Comparison of ENCODE assay signal across 10 cellular contexts in the genomic region with DNA sequence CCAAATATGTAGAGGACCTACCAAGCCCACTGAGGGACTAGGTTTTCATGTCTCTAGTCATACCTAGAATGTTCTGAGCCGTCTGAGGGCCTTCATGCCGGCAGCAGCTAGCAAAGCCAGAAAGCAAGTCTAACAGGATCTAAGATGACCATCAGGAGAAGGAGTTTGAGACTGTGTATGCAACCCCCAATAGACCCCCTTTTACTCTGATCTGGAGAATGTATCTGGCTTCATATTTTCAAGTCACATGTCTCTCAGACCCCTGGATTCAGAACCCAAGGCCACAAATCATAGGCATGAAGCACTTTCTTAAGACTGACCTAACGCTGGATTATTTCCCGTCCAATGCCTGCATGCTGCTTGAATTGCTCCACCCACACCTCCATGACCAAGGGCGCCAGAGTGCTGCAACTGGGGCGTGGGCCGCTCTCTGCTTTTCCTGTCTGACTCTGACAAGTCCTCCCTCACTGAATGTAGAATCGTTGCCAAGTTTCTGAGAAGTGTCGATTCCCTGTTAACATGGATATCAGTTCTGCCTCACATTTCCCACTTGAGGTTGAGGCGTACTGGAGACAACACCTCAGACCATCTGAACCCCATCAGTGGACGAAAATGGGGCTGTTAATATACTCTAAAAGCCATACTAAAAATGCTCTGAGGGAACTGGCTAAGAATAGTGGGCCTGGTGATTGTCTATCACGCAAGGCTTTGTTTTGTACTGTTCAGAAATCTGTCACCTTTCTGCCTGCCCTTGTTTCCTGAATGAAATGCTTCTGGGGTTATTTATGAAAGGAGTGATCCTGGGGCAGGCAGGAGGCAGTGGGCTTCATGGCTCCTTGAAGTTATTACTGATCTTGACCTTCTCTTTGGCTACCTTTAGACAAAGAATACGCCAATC. TPM values are rescaled to one million over a fixed set of nuclear protein-coding genes. Genes with fewer than 3 reads are reported as not detected.
DNase-seq lines count a peak whose midpoint lies in the region; ATAC-seq and TF ChIP-seq lines count a peak whose summit lies in the region.
"Had no signal": no experiment of that assay in that cellular context is flagged by ENCODE, and none has a peak within 500 bp of the region (broad histone marks: within the 10 kb centered on the region; RNA-seq: fewer than 3 reads in every experiment).

No MANE protein-coding gene starts in this region.

- POLR2A ChIA-PET in CD8-positive, alpha-beta T cell (lab: Charles Lee) = no interaction called here

- peaks cover 44% of the 10 kb centered on the region for H3K36me3 Mint-ChIP-seq in CD8-positive, alpha-beta T cell

- peaks cover 7% of the 10 kb centered on the region for H3K36me3 ChIP-seq in CD8-positive, alpha-beta T cell (ENCODE audit: insufficient read depth, low read length)
- H3K36me3 ChIP-seq in left ventricle myocardium inferior = peaks cover 28% of the 10 kb centered on the region
- H3K36me3 ChIP-seq: ovary had no signal

- peak; percentile 60 for ATAC-seq in CD8-positive, alpha-beta T cell
- ATAC-seq in HG03175 (IDR thresholded peaks at IDR 0.05; ENCODE audit: unreplicated experiment) = peak; percentile 33

- no peaks in the 10 kb centered on the region for H3K27me3 ChIP-seq in CD8-positive, alpha-beta T cell (ENCODE audit: insufficient read depth, low read length)
- no peaks in the 10 kb centered on the region for H3K27me3 ChIP-seq in left ventricle myocardium inferior (ENCODE audit: low read depth)
- H3K27me3 ChIP-seq: ovary had no signal

- no peak overlapping the region for H3K27ac ChIP-seq in CD8-positive, alpha-beta T cell (ENCODE audit: low read depth, low read length)
- H3K27ac ChIP-seq in left ventricle myocardium inferior (replicated peaks) = peak overlapping the region; percentile 83
- H3K27ac ChIP-seq: ovary had no signal

- intact Hi-C loops in CD8-positive, alpha-beta T cell (cut with DNase I, micrococcal nuclease) = no loop called here
- intact Hi-C loops in left ventricle myocardium inferior (cut with micrococcal nuclease) = no loop called here

- no peaks in the 10 kb centered on the region for H3K27me3 Mint-ChIP-seq in CD8-positive, alpha-beta T cell (ENCODE audit: low read depth)

- no peaks in the 10 kb centered on the region for H3K4me1 ChIP-seq in CD8-positive, alpha-beta T cell (ENCODE audit: insufficient read depth, low read length)
- peaks cover 67% of the 10 kb centered on the region for H3K4me1 ChIP-seq in left ventricle myocardium inferior

- no peaks in the 10 kb centered on the region for H3K9me3 ChIP-seq in CD8-positive, alpha-beta T cell (ENCODE audit: low read length)
- no peaks in the 10 kb centered on the region for H3K9me3 ChIP-seq in left ventricle myocardium inferior (replicated peaks)
- H3K9me3 ChIP-seq: ovary had no signal

- no peak overlapping the region for H3K4me3 ChIP-seq in CD8-positive, alpha-beta T cell (ENCODE audit: low read depth, low read length)
- no peak overlapping the region for H3K4me3 ChIP-seq in left ventricle myocardium inferior
- H3K4me3 ChIP-seq: ovary had no signal

- peaks cover 17% of the 10 kb centered on the region for H3K4me1 Mint-ChIP-seq in CD8-positive, alpha-beta T cell (ENCODE audit: low read depth)

- peak overlapping the region; percentile 91 for H3K27ac Mint-ChIP-seq in CD8-positive, alpha-beta T cell

- no peak for TF ChIP-seq CTCF in CD8-positive, alpha-beta T cell (IDR thresholded peaks at IDR 0.05)
- no peak for TF ChIP-seq CTCF in left ventricle myocardium inferior (IDR thresholded peaks at IDR 0.05; ENCODE audit: borderline replicate concordance)

- peak; percentile 7 to 57 (median 32) for DNase-seq in CD8-positive, alpha-beta T cell
- DNase-seq in activated T-cell treated with anti-CD3 and anti-CD28 coated beads for 4 hours (peak; percentile 34), left ventricle myocardium inferior (peak; percentile 66), NCI-H2171 (lab: John Stamatoyannopoulos, UW) (no peak), NCI-H1105 treated with DMSO at 0.1 percent for 48 hours (lab: John Stamatoyannopoulos, UW) (no peak), HuH-7.5 (ENCODE audit: low spot score) (no peak)
- DNase-seq in stimulated activated CD8-positive, alpha-beta memory T cell treated with anti-CD3 and anti-CD28 coated beads, Interleukin-12 subunit alpha, Interleukin-12 subunit beta, amount 100 ng/mL, for 4 hours (ENCODE audit: low read depth) = peak; percentile 14
- DNase-seq: DND-41 had no signal

- H3K4me3 Mint-ChIP-seq in CD8-positive, alpha-beta T cell = peak overlapping the region; percentile 55

- CTCF ChIA-PET in CD8-positive, alpha-beta T cell (lab: Charles Lee) = no interaction called here

- H3K9me3 Mint-ChIP-seq in CD8-positive, alpha-beta T cell = no peaks in the 10 kb centered on the region

RNA-seq across cellular contexts. Expression of gene ASXL1, which starts 23.9 kb away (rescaled TPM):
- total RNA-seq in CD8-positive, alpha-beta T cell = 100 to 1,000 TPM; 197 to 200 TPM
- 25.0 TPM for total RNA-seq in left ventricle myocardium inferior

RNA-seq across cellular contexts. Expression of gene KIF3B, which starts 56.8 kb away (rescaled TPM):
- total RNA-seq in CD8-positive, alpha-beta T cell = 1 to 10 TPM; 7.1 to 8.1 TPM
- 9.9 TPM for total RNA-seq in left ventricle myocardium inferior

Comparison
In these comparisons a context has a peak if more than half of its experiments do, and no peak if none do; other contexts are left out.
1. DNase-seq: peak in CD8-positive, alpha-beta T cell (7 of 7), activated T-cell treated with anti-CD3 and anti-CD28 coated beads for 4 hours (single experiment), left ventricle myocardium inferior (single experiment) and stimulated activated CD8-positive, alpha-beta memory T cell treated with anti-CD3 and anti-CD28 coated beads, Interleukin-12 subunit alpha, Interleukin-12 subunit beta, amount 100 ng/mL, for 4 hours (single experiment); none in NCI-H2171 (single experiment), NCI-H1105 treated with DMSO at 0.1 percent for 48 hours (single experiment) and HuH-7.5 (single experiment).